Comparison of ENCODE assay signal across 11 cellular contexts in genomic region chr1:196324345-196324744, GRCh38.
A peak's percentile ranks its signal among the peaks of the same experiment; 100 is the strongest.
DNase-seq lines count a peak whose midpoint lies in the region; ATAC-seq lines count a peak whose summit lies in the region.
"Had no signal": no experiment of that assay in that cellular context is flagged by ENCODE, and none has a peak within 500 bp of the region (broad histone marks: within the 10 kb centered on the region; RNA-seq: fewer than 3 reads in every experiment).

No MANE protein-coding gene starts in this region.

- H3K36me3 Mint-ChIP-seq in activated T-helper 17 cell treated with anti-CD3 and anti-CD28 coated beads, Interleukin-2, amount 50 U/mL, for 72 hours (ENCODE audit: low read depth) = no peaks in the 10 kb centered on the region
- H3K36me3 Mint-ChIP-seq: CD4-positive, alpha-beta memory T cell had no signal

- peak; percentile 13 for DNase-seq in DMS153 treated with DMSO at 0.1 percent for 48 hours (lab: John Stamatoyannopoulos, UW; ENCODE audit: unreplicated experiment)
- peak; percentile 12 for DNase-seq in ELR (ENCODE audit: low read depth)
- peak; percentile 61 for DNase-seq in NCI-H748 (lab: John Stamatoyannopoulos, UW; ENCODE audit: unreplicated experiment)
- DNase-seq in fibroblast of peridontal ligament (ENCODE audit: extremely low read depth) = peak; percentile 22
- no peak for DNase-seq in activated CD4-positive, alpha-beta T cell treated with anti-CD3 and anti-CD28 coated beads, Interleukin-2, amount 50 U/mL, for 4 hours
- DNase-seq in inferior parietal cortex (ENCODE audit: extremely low spot score) = no peak
- DNase-seq: BE2C; CD4-positive, alpha-beta memory T cell; MM.1S; SHP77 treated with DMSO at 0.1 percent for 48 hours had no signal

- no peaks in the 10 kb centered on the region for H3K9me3 Mint-ChIP-seq in activated T-helper 17 cell treated with anti-CD3 and anti-CD28 coated beads, Interleukin-2, amount 50 U/mL, for 72 hours
- H3K9me3 Mint-ChIP-seq: CD4-positive, alpha-beta memory T cell had no signal

- no peaks in the 10 kb centered on the region for H3K27me3 Mint-ChIP-seq in activated T-helper 17 cell treated with anti-CD3 and anti-CD28 coated beads, Interleukin-2, amount 50 U/mL, for 72 hours
- H3K27me3 Mint-ChIP-seq: CD4-positive, alpha-beta memory T cell had no signal

- H3K4me1 Mint-ChIP-seq in activated T-helper 17 cell treated with anti-CD3 and anti-CD28 coated beads, Interleukin-2, amount 50 U/mL, for 72 hours = no peaks in the 10 kb centered on the region
- H3K4me1 Mint-ChIP-seq: CD4-positive, alpha-beta memory T cell had no signal

- no peak for ATAC-seq in activated T-helper 17 cell treated with anti-CD3 and anti-CD28 coated beads, Interleukin-2, amount 50 U/mL, for 72 hours (replicated peaks)

- H3K27ac Mint-ChIP-seq in activated T-helper 17 cell treated with anti-CD3 and anti-CD28 coated beads, Interleukin-2, amount 50 U/mL, for 72 hours = no peak overlapping the region
- H3K27ac Mint-ChIP-seq: CD4-positive, alpha-beta memory T cell had no signal

- no peak overlapping the region for H3K4me3 Mint-ChIP-seq in activated T-helper 17 cell treated with anti-CD3 and anti-CD28 coated beads, Interleukin-2, amount 50 U/mL, for 72 hours
- H3K4me3 Mint-ChIP-seq: CD4-positive, alpha-beta memory T cell had no signal

Comparison
In these comparisons a context has a peak if more than half of its experiments do, and no peak if none do; other contexts are left out.
1. DNase-seq: peak in DMS153 treated with DMSO at 0.1 percent for 48 hours (single experiment), ELR (single experiment), NCI-H748 (single experiment) and fibroblast of peridontal ligament (single experiment); none in activated CD4-positive, alpha-beta T cell treated with anti-CD3 and anti-CD28 coated beads, Interleukin-2, amount 50 U/mL, for 4 hours (0 of 2) and inferior parietal cortex (single experiment).